In genomic region chr3:20049275-20049674, GRCh38 we compare ENCODE assay signal across 9 cellular contexts. TPM values are rescaled to one million over a fixed set of nuclear protein-coding genes. Genes with fewer than 3 reads are reported as not detected.
DNase-seq lines count a peak whose midpoint lies in the region; ATAC-seq and TF ChIP-seq lines count a peak whose summit lies in the region.
"Had no signal": no experiment of that assay in that cellular context is flagged by ENCODE, and none has a peak within 500 bp of the region (broad histone marks: within the 10 kb centered on the region; RNA-seq: fewer than 3 reads in every experiment).

No MANE protein-coding gene starts in this region.

- H3K27me3 ChIP-seq in Karpas-422 (ENCODE audit: low read length) = no peaks in the 10 kb centered on the region

- H3K4me1 ChIP-seq in Karpas-422 (ENCODE audit: low read length) = peaks cover 64% of the 10 kb centered on the region

- H2AFZ ChIP-seq in Karpas-422 (ENCODE audit: low read length) = no peak overlapping the region

- H3K9me3 Mint-ChIP-seq in activated T-cell treated with anti-CD3 and anti-CD28 coated beads, Interleukin-2, amount 50 U/mL, for 72 hours = no peaks in the 10 kb centered on the region
- no peaks in the 10 kb centered on the region for H3K9me3 Mint-ChIP-seq in activated T-cell treated with anti-CD3 and anti-CD28 coated beads, Interleukin-2, amount 50 U/mL, for 4 hours
- no peaks in the 10 kb centered on the region for H3K9me3 Mint-ChIP-seq in stimulated activated naive B cell treated with anti-CD40 and anti-IgM and Interleukin-4, amounts not matched to agents 10 μg/mL and 1 μg/mL and 100 μg/mL, for 72 hours
- H3K9me3 Mint-ChIP-seq: neural crest cell had no signal

- peaks cover 72% of the 10 kb centered on the region for H3K4me1 Mint-ChIP-seq in activated T-cell treated with anti-CD3 and anti-CD28 coated beads, Interleukin-2, amount 50 U/mL, for 72 hours (ENCODE audit: low read depth)
- peaks cover 84% of the 10 kb centered on the region for H3K4me1 Mint-ChIP-seq in activated T-cell treated with anti-CD3 and anti-CD28 coated beads, Interleukin-2, amount 50 U/mL, for 4 hours (ENCODE audit: low read depth)
- peaks cover 26 to 85% of the 10 kb centered on the region in 2 donors for H3K4me1 Mint-ChIP-seq in stimulated activated naive B cell treated with anti-CD40 and anti-IgM and Interleukin-4, amounts not matched to agents 10 μg/mL and 1 μg/mL and 100 μg/mL, for 72 hours
- H3K4me1 Mint-ChIP-seq: neural crest cell had no signal

- no peaks in the 10 kb centered on the region for H4K20me1 ChIP-seq in Karpas-422 (ENCODE audit: insufficient read depth, low read depth, low read length)

- peak overlapping the region; percentile 88 for H3K27ac ChIP-seq in Karpas-422 (ENCODE audit: low read length)

- no peaks in the 10 kb centered on the region for H3K36me3 ChIP-seq in Karpas-422 (ENCODE audit: insufficient read depth, low read length)

- no peak for ATAC-seq in activated T-cell treated with anti-CD3 and anti-CD28 coated beads, Interleukin-2, amount 50 U/mL, for 72 hours (replicated peaks in 1 of 2)
- no peak for ATAC-seq in activated T-cell treated with anti-CD3 and anti-CD28 coated beads, Interleukin-2, amount 50 U/mL, for 4 hours
- peak; percentile 77 for ATAC-seq in HG02852 (IDR thresholded peaks at IDR 0.05; ENCODE audit: unreplicated experiment)
- peak; percentile 91 to 92 for ATAC-seq in stimulated activated naive B cell treated with anti-CD40 and anti-IgM and Interleukin-4, amounts not matched to agents 10 μg/mL and 1 μg/mL and 100 μg/mL, for 72 hours (replicated peaks)

- no peak overlapping the region for H3K4me3 ChIP-seq in Karpas-422 (ENCODE audit: low read length)

- H3K27me3 Mint-ChIP-seq in activated T-cell treated with anti-CD3 and anti-CD28 coated beads, Interleukin-2, amount 50 U/mL, for 72 hours (ENCODE audit: low read depth) = no peaks in the 10 kb centered on the region
- no peaks in the 10 kb centered on the region for H3K27me3 Mint-ChIP-seq in activated T-cell treated with anti-CD3 and anti-CD28 coated beads, Interleukin-2, amount 50 U/mL, for 4 hours (ENCODE audit: low read depth)
- H3K27me3 Mint-ChIP-seq in stimulated activated naive B cell treated with anti-CD40 and anti-IgM and Interleukin-4, amounts not matched to agents 10 μg/mL and 1 μg/mL and 100 μg/mL, for 72 hours = no peaks in the 10 kb centered on the region

- no peak for TF ChIP-seq CTCF in GM10266 (IDR thresholded peaks at IDR 0.05; ENCODE audit: control insufficient read depth, insufficient read depth, low read depth, missing control alignments)

- H3K79me2 ChIP-seq in Karpas-422 (ENCODE audit: low read length) = peaks cover 95% of the 10 kb centered on the region

- no peak for DNase-seq in activated T-cell treated with anti-CD3 and anti-CD28 coated beads, Interleukin-2, amount 50 U/mL, for 72 hours
- DNase-seq in activated T-cell treated with anti-CD3 and anti-CD28 coated beads, Interleukin-2, amount 50 U/mL, for 4 hours = no peak
- DNase-seq in Karpas-422 (no peak), GM10266 (ENCODE audit: extremely low spot score) (no peak), HT-29 (ENCODE audit: low spot score) (no peak)
- DNase-seq in stimulated activated naive B cell treated with anti-CD40 and anti-IgM and Interleukin-4, amounts not matched to agents 10 μg/mL and 1 μg/mL and 100 μg/mL, for 72 hours = no peak
- no peak for DNase-seq in activated CD4-positive, alpha-beta T cell treated with anti-CD3 and anti-CD28 coated beads, Interleukin-2, amount 50 U/mL, for 48 hours

- peak overlapping the region; percentile 33 for H3K27ac Mint-ChIP-seq in activated T-cell treated with anti-CD3 and anti-CD28 coated beads, Interleukin-2, amount 50 U/mL, for 72 hours
- H3K27ac Mint-ChIP-seq in stimulated activated naive B cell treated with anti-CD40 and anti-IgM and Interleukin-4, amounts not matched to agents 10 μg/mL and 1 μg/mL and 100 μg/mL, for 72 hours = peak overlapping the region; percentile 97

- no peaks in the 10 kb centered on the region for H3K9me2 ChIP-seq in Karpas-422 (replicated peaks; ENCODE audit: insufficient read depth, low read length)

- H3K36me3 Mint-ChIP-seq in activated T-cell treated with anti-CD3 and anti-CD28 coated beads, Interleukin-2, amount 50 U/mL, for 72 hours (ENCODE audit: insufficient read depth in 2 of 2) = no peaks in the 10 kb centered on the region
- H3K36me3 Mint-ChIP-seq in activated T-cell treated with anti-CD3 and anti-CD28 coated beads, Interleukin-2, amount 50 U/mL, for 4 hours (ENCODE audit: insufficient read depth) = no peaks in the 10 kb centered on the region
- peaks cover 5 to 9% of the 10 kb centered on the region in 2 donors for H3K36me3 Mint-ChIP-seq in stimulated activated naive B cell treated with anti-CD40 and anti-IgM and Interleukin-4, amounts not matched to agents 10 μg/mL and 1 μg/mL and 100 μg/mL, for 72 hours

- no peaks in the 10 kb centered on the region for H3K9me3 ChIP-seq in Karpas-422 (ENCODE audit: low read length)

- peak overlapping the region; percentile 80 for H3K4me2 ChIP-seq in Karpas-422 (ENCODE audit: low read depth, low read length, poor library complexity, severe bottlenecking)

- peak overlapping the region; percentile 68; the same call in 1 of the 2 replicates for H3K9ac ChIP-seq in Karpas-422 (ENCODE audit: low read length)

- H3K4me3 Mint-ChIP-seq in activated T-cell treated with anti-CD3 and anti-CD28 coated beads, Interleukin-2, amount 50 U/mL, for 72 hours = no peak overlapping the region
- H3K4me3 Mint-ChIP-seq in activated T-cell treated with anti-CD3 and anti-CD28 coated beads, Interleukin-2, amount 50 U/mL, for 4 hours = no peak overlapping the region
- peak overlapping the region; percentile 79 to 86 for H3K4me3 Mint-ChIP-seq in stimulated activated naive B cell treated with anti-CD40 and anti-IgM and Interleukin-4, amounts not matched to agents 10 μg/mL and 1 μg/mL and 100 μg/mL, for 72 hours
- H3K4me3 Mint-ChIP-seq: neural crest cell had no signal

RNA-seq across cellular contexts. Expression of gene KAT2B, which starts 9.0 kb away (rescaled TPM):
- total RNA-seq in activated T-cell treated with anti-CD3 and anti-CD28 coated beads, Interleukin-2, amount 50 U/mL, for 72 hours = 10 to 100 TPM; 26.7 to 37.3 TPM
- 10 to 100 TPM; 11.5 to 28.0 (median 18.9) TPM for total RNA-seq in activated T-cell treated with anti-CD3 and anti-CD28 coated beads, Interleukin-2, amount 50 U/mL, for 4 hours
- 37.7 and 45.8 TPM in 2 replicates for total RNA-seq in Karpas-422 (2014; rRNA removed; shearing (Covaris generic); ENCODE audit: low replicate concordance)
- 1.5 and 1.7 TPM in 2 replicates for total RNA-seq in HT-29 (2014; rRNA removed; shearing (Covaris generic))

RNA-seq across cellular contexts. Expression of gene PP2D1, which starts 37.2 kb away (rescaled TPM):
- total RNA-seq in activated T-cell treated with anti-CD3 and anti-CD28 coated beads, Interleukin-2, amount 50 U/mL, for 72 hours = not detected
- total RNA-seq in activated T-cell treated with anti-CD3 and anti-CD28 coated beads, Interleukin-2, amount 50 U/mL, for 4 hours = not detected
- not detected in 2 replicates for total RNA-seq in Karpas-422 (2014; rRNA removed; shearing (Covaris generic); ENCODE audit: low replicate concordance)
- not detected in 2 replicates for total RNA-seq in HT-29 (2014; rRNA removed; shearing (Covaris generic))
- total RNA-seq: neural crest cell had no signal

Comparison
In these comparisons a context has a peak if more than half of its experiments do, and no peak if none do; other contexts are left out.
1. ATAC-seq: peak in HG02852 (single experiment) and stimulated activated naive B cell treated with anti-CD40 and anti-IgM and Interleukin-4, amounts not matched to agents 10 μg/mL and 1 μg/mL and 100 μg/mL, for 72 hours (2 of 2); none in activated T-cell treated with anti-CD3 and anti-CD28 coated beads, Interleukin-2, amount 50 U/mL, for 72 hours (0 of 2) and activated T-cell treated with anti-CD3 and anti-CD28 coated beads, Interleukin-2, amount 50 U/mL, for 4 hours (0 of 2).
2. H3K4me3 Mint-ChIP-seq: peak in stimulated activated naive B cell treated with anti-CD40 and anti-IgM and Interleukin-4, amounts not matched to agents 10 μg/mL and 1 μg/mL and 100 μg/mL, for 72 hours (2 of 2); none in activated T-cell treated with anti-CD3 and anti-CD28 coated beads, Interleukin-2, amount 50 U/mL, for 72 hours (0 of 2) and activated T-cell treated with anti-CD3 and anti-CD28 coated beads, Interleukin-2, amount 50 U/mL, for 4 hours (single experiment).